ENCODE assay signal across 18 cellular contexts in the genomic region with DNA sequence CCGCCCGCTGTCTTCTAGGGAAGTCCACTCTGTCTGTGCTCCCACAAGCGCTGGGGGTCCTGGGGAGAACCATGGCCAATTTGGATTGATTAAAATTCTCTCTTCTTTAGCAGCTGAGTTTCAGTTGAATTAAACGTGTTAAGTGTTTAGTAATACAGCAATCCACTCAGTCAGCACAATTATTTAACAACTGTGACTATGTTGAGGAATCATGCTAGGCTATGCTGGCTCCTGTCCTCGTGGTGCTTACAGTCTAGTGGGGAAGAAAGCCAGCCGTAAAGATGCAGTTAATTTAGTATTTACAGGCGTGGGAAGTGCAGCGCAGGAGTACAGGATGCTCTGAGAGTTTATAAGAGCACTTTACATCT.
DNase-seq lines count a peak whose midpoint lies in the region; ATAC-seq, FAIRE-seq and TF ChIP-seq lines count a peak whose summit lies in the region.
"Had no signal": no experiment of that assay in that cellular context is flagged by ENCODE, and none has a peak within 500 bp of the region (broad histone marks: within the 10 kb centered on the region; RNA-seq: fewer than 3 reads in every experiment).

No MANE protein-coding gene starts in this region.

- DNase-seq in DMS53 (lab: John Stamatoyannopoulos, UW) (peak; percentile 49), body of pancreas (no peak), pancreas (no peak), cerebellar cortex (ENCODE audit: low spot score) (no peak), epidermal melanocyte (ENCODE audit: insufficient read length, low spot score) (no peak)
- DNase-seq: CD4-positive, alpha-beta memory T cell; DMS 273 treated with DMSO at 0.1 percent for 48 hours; GDM1; Kasumi-1; NCI-H226; OCI-M1 had no signal

- intact Hi-C loops in body of pancreas (cut with DNase I) (no loop called here), pancreas (cut with DNase I) (no loop called here)

- TF ChIP-seq POLR2A in body of pancreas (IDR thresholded peaks at IDR 0.05), result no peak

- TF ChIP-seq CTCF in body of pancreas (IDR thresholded peaks at IDR 0.05), result no peak
- no peak for TF ChIP-seq CTCF in pancreas (IDR thresholded peaks at IDR 0.05)

- H3K9me3 ChIP-seq in BLaER1, result no peaks in the 10 kb centered on the region
- no peaks in the 10 kb centered on the region for H3K9me3 ChIP-seq in body of pancreas
- no peaks in the 10 kb centered on the region for H3K9me3 ChIP-seq in pancreas
- H3K9me3 ChIP-seq: Caco-2, SJCRH30 had no signal

- H3K4me3 ChIP-seq in BLaER1 (no peak overlapping the region), body of pancreas (no peak overlapping the region), pancreas (no peak overlapping the region)
- H3K4me3 ChIP-seq: SJCRH30 had no signal

- no peak for FAIRE-seq in pancreas (lab: Jason Lieb, UNC)
- FAIRE-seq: GM18507, H54, RCC 7860 had no signal

- no peak for ATAC-seq in body of pancreas
- no peak for ATAC-seq in pancreas
- ATAC-seq in GM18861 (IDR thresholded peaks at IDR 0.05; ENCODE audit: unreplicated experiment), result no peak

- WGBS in body of pancreas, 2 donors, result 75% methylated on average over 8 of the region's 8 CpGs
- WGBS in pancreas, 2 donors, result 70 to 74% methylated on average over 8 of the region's 8 CpGs

- peak overlapping the region; percentile 70 for H3K4me2 ChIP-seq in BLaER1

- H4K20me1 ChIP-seq in BLaER1, result no peaks in the 10 kb centered on the region

- H3K9ac ChIP-seq in BLaER1, result no peak overlapping the region

- H3K4me1 ChIP-seq in BLaER1 (peaks cover 36% of the 10 kb centered on the region), body of pancreas (peaks cover 20% of the 10 kb centered on the region), pancreas (peaks cover 0 to 9% (median 0%) of the 10 kb centered on the region in 3 donors)

- H3K36me3 ChIP-seq in BLaER1 (no peaks in the 10 kb centered on the region), body of pancreas (replicated peaks in 1 of 2; ENCODE audit: insufficient read depth in 1 of 2, low read depth in 2 of 2) (no peaks in the 10 kb centered on the region), pancreas (no peaks in the 10 kb centered on the region)
- H3K36me3 ChIP-seq: SJCRH30 had no signal

- H3K27me3 ChIP-seq in BLaER1 (no peaks in the 10 kb centered on the region), body of pancreas (no peaks in the 10 kb centered on the region), pancreas (no peaks in the 10 kb centered on the region)
- H3K27me3 ChIP-seq: SJCRH30 had no signal

- no peak overlapping the region for H3K27ac ChIP-seq in BLaER1
- peak overlapping the region in 3 of 4 donors; percentile 32 to 73 (median 48) for H3K27ac ChIP-seq in body of pancreas
- peak overlapping the region in 3 of 4 donors; percentile 29 to 68 (median 60) for H3K27ac ChIP-seq in pancreas
- H3K27ac ChIP-seq: SJCRH30 had no signal
